ENCODE assay signal across 8 cellular contexts in genomic region chr7:2530076-2530967, GRCh38. TPM values are rescaled to one million over a fixed set of nuclear protein-coding genes. Genes with fewer than 3 reads are reported as not detected.
A peak's percentile ranks its signal among the peaks of the same experiment; 100 is the strongest.
DNase-seq lines count a peak whose midpoint lies in the region; ATAC-seq lines count a peak whose summit lies in the region.

No MANE protein-coding gene starts in this region.

- POLR2A ChIA-PET in activated CD4-positive, alpha-beta T cell treated with anti-CD3 and anti-CD28 coated beads for 36 hours (lab: Charles Lee) = interaction anchor here (0.7 kb wide), 2 partner anchors 9 to 29 kb away, joined by 4 to 5 read pairs; partner anchors contain the start of gene IQCE

- peak overlapping the region; percentile 56 for H3K27ac ChIP-seq in duodenal mucosa (ENCODE audit: low read depth, low read length)

- H3K36me3 Mint-ChIP-seq in activated CD4-positive, alpha-beta T cell treated with anti-CD3 and anti-CD28 coated beads for 36 hours (ENCODE audit: low read depth) = no peaks in the 10 kb centered on the region

- peaks cover 24 to 31% of the 10 kb centered on the region in 2 donors for H3K36me3 ChIP-seq in duodenal mucosa (ENCODE audit: control insufficient read depth in 1 of 2, insufficient read depth in 2 of 2, low read length in 2 of 2)

- H3K4me3 Mint-ChIP-seq in activated CD4-positive, alpha-beta T cell treated with anti-CD3 and anti-CD28 coated beads for 36 hours = peak overlapping the region; percentile 61

- no peaks in the 10 kb centered on the region for H3K27me3 ChIP-seq in duodenal mucosa (ENCODE audit: control insufficient read depth in 1 of 2, insufficient read depth in 2 of 2, low read length in 2 of 2)

- in situ Hi-C loops in KBM-7 (cut with MboI; ENCODE audit: low pct_unique_long_range_greater_than_20kb, low sequenced_read_pairs) = no loop called here

- no peaks in the 10 kb centered on the region for H3K9me3 ChIP-seq in duodenal mucosa (ENCODE audit: control insufficient read depth in 1 of 2, low read length in 2 of 2)

- DNase-seq in KBM-7 (peak; percentile 78), posterior vena cava (ENCODE audit: low spot score) (peak; percentile 83), hepatic stellate cell (ENCODE audit: low spot score) (no peak), mucosa of gallbladder (ENCODE audit: low spot score) (no peak)
- peak; percentile 87 for DNase-seq in activated CD4-positive, alpha-beta T cell treated with anti-CD3 and anti-CD28 coated beads for 36 hours

- ATAC-seq in GM18511 (IDR thresholded peaks at IDR 0.05; ENCODE audit: unreplicated experiment) = peak; percentile 47
- ATAC-seq in activated CD4-positive, alpha-beta T cell treated with anti-CD3 and anti-CD28 coated beads for 36 hours = peak; percentile 70
- ATAC-seq in GM19351 (IDR thresholded peaks at IDR 0.05; ENCODE audit: unreplicated experiment) = no peak

- intact Hi-C loops in activated CD4-positive, alpha-beta T cell treated with anti-CD3 and anti-CD28 coated beads for 36 hours (cut with DNase I, micrococcal nuclease) = loop anchor here (1.0 to 5.0 kb wide), 4 partner anchors 8 to 1503 kb away; partner anchors contain the start of genes BRAT1 (in 1 of the 2) and IQCE (in 1 of the 2)
- intact Hi-C loops in posterior vena cava (cut with DNase I) = no loop called here

- H3K27me3 Mint-ChIP-seq in activated CD4-positive, alpha-beta T cell treated with anti-CD3 and anti-CD28 coated beads for 36 hours = no peaks in the 10 kb centered on the region

- peak overlapping the region in 1 of 2 donors; percentile 23 for H3K9ac ChIP-seq in duodenal mucosa (ENCODE audit: low read depth in 1 of 2, low read length in 2 of 2)

- H3K9me3 Mint-ChIP-seq in activated CD4-positive, alpha-beta T cell treated with anti-CD3 and anti-CD28 coated beads for 36 hours (ENCODE audit: low read depth) = no peaks in the 10 kb centered on the region

- CTCF ChIA-PET in activated CD4-positive, alpha-beta T cell treated with anti-CD3 and anti-CD28 coated beads for 36 hours (lab: Charles Lee) = interaction anchor here (0.8 to 1.2 kb wide), 3 partner anchors 21 to 79 kb away, joined by 3 to 5 read pairs (median 4); no protein-coding TSS in a partner anchor

- H3K4me1 Mint-ChIP-seq in activated CD4-positive, alpha-beta T cell treated with anti-CD3 and anti-CD28 coated beads for 36 hours = peaks cover 47% of the 10 kb centered on the region

- peaks cover 50 to 53% of the 10 kb centered on the region in 2 donors for H3K4me1 ChIP-seq in duodenal mucosa (ENCODE audit: control insufficient read depth in 1 of 2, insufficient read depth in 2 of 2, low read length in 2 of 2)

- H3K27ac Mint-ChIP-seq in activated CD4-positive, alpha-beta T cell treated with anti-CD3 and anti-CD28 coated beads for 36 hours = peak overlapping the region; percentile 94

- peak overlapping the region; percentile 5 to 7 for H3K4me3 ChIP-seq in duodenal mucosa (ENCODE audit: low read depth in 1 of 2, low read length in 2 of 2)

RNA-seq across cellular contexts. Expression of gene LFNG, which starts 10.7 kb away (rescaled TPM):
- 10 to 100 TPM; 14.9 to 23.3 TPM for total RNA-seq in activated CD4-positive, alpha-beta T cell treated with anti-CD3 and anti-CD28 coated beads for 36 hours
- total RNA-seq in posterior vena cava (10 to 100 TPM; 15.2 to 16.5 TPM), mucosa of gallbladder (31.3 TPM)

RNA-seq across cellular contexts. Expression of gene BRAT1, which starts 25.0 kb away (rescaled TPM):
- 10 to 100 TPM; 34.7 to 35.9 TPM for total RNA-seq in activated CD4-positive, alpha-beta T cell treated with anti-CD3 and anti-CD28 coated beads for 36 hours
- 10 to 100 TPM; 16.3 to 17.2 TPM for total RNA-seq in posterior vena cava
- 35.2 TPM for total RNA-seq in mucosa of gallbladder

RNA-seq across cellular contexts. Expression of gene IQCE, which starts 28.5 kb away (rescaled TPM):
- total RNA-seq in activated CD4-positive, alpha-beta T cell treated with anti-CD3 and anti-CD28 coated beads for 36 hours = 1 to 10 TPM; 7.2 to 8.4 TPM
- total RNA-seq in posterior vena cava (10 to 100 TPM; 14.6 to 19.1 TPM), mucosa of gallbladder (36.1 TPM)

RNA-seq across cellular contexts. Expression of gene GRIFIN, which starts 54.1 kb away (rescaled TPM):
- total RNA-seq in activated CD4-positive, alpha-beta T cell treated with anti-CD3 and anti-CD28 coated beads for 36 hours = not detected
- total RNA-seq in posterior vena cava = not detected
- total RNA-seq in mucosa of gallbladder = not detected

Comparison
In these comparisons a context has a peak if more than half of its experiments do, and no peak if none do; other contexts are left out.
1. DNase-seq: peak in KBM-7 (single experiment), activated CD4-positive, alpha-beta T cell treated with anti-CD3 and anti-CD28 coated beads for 36 hours (single experiment) and posterior vena cava (single experiment); none in hepatic stellate cell (single experiment) and mucosa of gallbladder (single experiment).
2. intact Hi-C loops: an anchor here in activated CD4-positive, alpha-beta T cell treated with anti-CD3 and anti-CD28 coated beads for 36 hours (1.0 to 5.0 kb wide); none called in posterior vena cava.